18 cellular contexts compared by ENCODE assay signal in the genomic region with DNA sequence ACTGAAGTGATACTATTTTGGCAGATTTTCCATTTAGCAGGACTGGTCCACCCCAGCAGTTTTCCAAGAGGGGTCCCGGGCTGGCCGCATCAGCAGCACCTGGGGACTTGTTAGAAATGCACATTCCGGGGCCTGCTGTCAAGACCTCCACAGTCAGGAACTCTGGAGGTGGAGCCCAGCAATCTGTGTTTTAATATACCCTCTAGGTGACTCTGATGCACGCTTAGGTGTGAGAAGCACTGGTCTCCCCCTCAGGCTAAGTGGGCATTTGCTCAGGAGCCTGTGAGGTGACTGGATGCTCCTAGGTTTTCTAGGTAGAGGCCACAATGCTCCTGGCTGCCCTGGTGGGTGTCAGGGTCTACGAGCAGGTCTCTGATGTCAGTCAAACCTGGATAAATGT.
DNase-seq lines count a peak whose midpoint lies in the region; ATAC-seq and TF ChIP-seq lines count a peak whose summit lies in the region.
"Had no signal": no experiment of that assay in that cellular context is flagged by ENCODE, and none has a peak within 500 bp of the region (broad histone marks: within the 10 kb centered on the region; RNA-seq: fewer than 3 reads in every experiment).

No MANE protein-coding gene starts in this region.

- H3K27ac ChIP-seq in BLaER1 (no peak overlapping the region), foreskin keratinocyte (no peak overlapping the region), neural cell (ENCODE audit: low read length) (peak overlapping the region; percentile 96)
- H3K27ac ChIP-seq: HL-60 had no signal

- H3K4me2 ChIP-seq in BLaER1 (peak overlapping the region; percentile 69), neural cell (ENCODE audit: low read length) (no peak overlapping the region)

- H4K20me1 ChIP-seq in BLaER1 (no peaks in the 10 kb centered on the region), neural cell (ENCODE audit: insufficient read depth) (no peaks in the 10 kb centered on the region)

- H3K4me1 ChIP-seq in BLaER1: peaks cover 66% of the 10 kb centered on the region
- H3K4me1 ChIP-seq in foreskin keratinocyte: peaks cover 25% of the 10 kb centered on the region

- TF ChIP-seq CTCF in WTC11 (IDR thresholded peaks at IDR 0.05) (no peak), foreskin keratinocyte (conservative IDR thresholded peaks at IDR 0.05) (no peak), neural cell (IDR thresholded peaks at IDR 0.05; ENCODE audit: poor library complexity, severe bottlenecking) (no peak)

- H3K79me2 ChIP-seq in neural cell (replicated peaks; ENCODE audit: insufficient read depth, low read length): no peaks in the 10 kb centered on the region

- H2AFZ ChIP-seq in neural cell (ENCODE audit: low read depth, low read length): no peak overlapping the region

- H3K4me3 ChIP-seq in BLaER1: no peak overlapping the region
- peak overlapping the region; percentile 29 for H3K4me3 ChIP-seq in neural cell (ENCODE audit: low read length)
- H3K4me3 ChIP-seq: HAP-1 had no signal

- CTCF ChIA-PET in WTC11 (lab: Charles Lee): interaction anchor here (1.2 to 1.4 kb wide), 2 partner anchors 14 to 272 kb away, joined by 7 to 8 read pairs; no protein-coding TSS in a partner anchor

- no peak for TF ChIP-seq EP300 in neural cell (conservative IDR thresholded peaks at IDR 0.05; ENCODE audit: poor library complexity, severe bottlenecking)

- H3K27me3 ChIP-seq in BLaER1 (no peaks in the 10 kb centered on the region), foreskin keratinocyte (no peaks in the 10 kb centered on the region), neural cell (ENCODE audit: insufficient read depth, low read depth, low read length) (no peaks in the 10 kb centered on the region)

- no peaks in the 10 kb centered on the region for H3K36me3 ChIP-seq in BLaER1
- no peaks in the 10 kb centered on the region for H3K36me3 ChIP-seq in neural cell (ENCODE audit: insufficient read depth, low read length)
- H3K36me3 ChIP-seq: HAP-1 had no signal

- H3K9me3 Mint-ChIP-seq in WTC11: no peaks in the 10 kb centered on the region
- H3K9me3 Mint-ChIP-seq: CD14-positive monocyte had no signal

- H3F3A ChIP-seq in neural cell (ENCODE audit: insufficient read depth, low read length, poor library complexity, severe bottlenecking): no peaks in the 10 kb centered on the region

- H3K9me2 ChIP-seq in neural cell (ENCODE audit: insufficient read depth, low read length): no peaks in the 10 kb centered on the region

- no peak overlapping the region for H3K27ac Mint-ChIP-seq in WTC11

- H3K9me3 ChIP-seq in BLaER1 (no peaks in the 10 kb centered on the region), neural cell (ENCODE audit: low read length) (no peaks in the 10 kb centered on the region)
- H3K9me3 ChIP-seq: HAP-1 had no signal

- DNase-seq in WTC11 (ENCODE audit: low spot score) (no peak), foreskin keratinocyte (no peak), midbrain (lab: John Stamatoyannopoulos, UW) (no peak)
- no peak for DNase-seq in activated effector memory CD4-positive, alpha-beta T cell treated with Interleukin-2 at 50 U/mL for 16 hours
- DNase-seq: COR-L47, DMS153, KG1, NCI-H1048, NCI-H2081 treated with DMSO at 0.1 percent for 48 hours, NCI-H524 treated with DMSO at 0.1 percent for 48 hours, PC-3 had no signal

- H3K4me1 Mint-ChIP-seq in WTC11: peaks cover 4% of the 10 kb centered on the region; the same call in 1 of the 2 replicates

- POLR2A ChIA-PET in WTC11 (lab: Charles Lee): no interaction called here

- H3K4me3 Mint-ChIP-seq in WTC11: no peak overlapping the region
- H3K4me3 Mint-ChIP-seq: CD14-positive monocyte had no signal

- ATAC-seq in WTC11 (peak; percentile 14; the same call in 1 of the 2 replicates), foreskin keratinocyte (peak; percentile 12), GM21367 (IDR thresholded peaks at IDR 0.05; ENCODE audit: unreplicated experiment) (no peak), HG02870 (IDR thresholded peaks at IDR 0.05; ENCODE audit: unreplicated experiment) (no peak)
- ATAC-seq: PC-3 had no signal

- H3K36me3 Mint-ChIP-seq in WTC11: peaks cover 18% of the 10 kb centered on the region
- H3K36me3 Mint-ChIP-seq: CD14-positive monocyte had no signal

- H3K27me3 Mint-ChIP-seq in WTC11 (ENCODE audit: low read depth): no peaks in the 10 kb centered on the region

- H3K9ac ChIP-seq in BLaER1 (no peak overlapping the region), neural cell (ENCODE audit: low read length) (peak overlapping the region; percentile 73)

- no peak for TF ChIP-seq RAD21 in neural cell (conservative IDR thresholded peaks at IDR 0.05)

TF ChIP-seq in WTC11, 78 proteins besides CTCF, POLR2A, EP300 and RAD21:
- TF ChIP-seq MLX (CRISPR knock-in tag; IDR thresholded peaks at IDR 0.05): no peak
- TF ChIP-seq IRF2 (CRISPR knock-in tag; IDR thresholded peaks at IDR 0.05; ENCODE audit: borderline replicate concordance, low read depth): no peak

TF ChIP-seq in neural cell, 6 proteins besides CTCF, POLR2A, EP300 and RAD21:
- TF ChIP-seq MXI1 (conservative IDR thresholded peaks at IDR 0.05; ENCODE audit: poor library complexity, severe bottlenecking) (no peak), EZH2 (IDR thresholded peaks at IDR 0.05; ENCODE audit: borderline replicate concordance, insufficient read depth, low read length, poor library complexity, severe bottlenecking) (no peak), TAF1 (IDR thresholded peaks at IDR 0.05; ENCODE audit: low read depth) (no peak), POLR2AphosphoS5 (IDR thresholded peaks at IDR 0.05) (no peak), SMC3 (conservative IDR thresholded peaks at IDR 0.05; ENCODE audit: poor library complexity) (no peak)
- TF ChIP-seq, protein P1, sequence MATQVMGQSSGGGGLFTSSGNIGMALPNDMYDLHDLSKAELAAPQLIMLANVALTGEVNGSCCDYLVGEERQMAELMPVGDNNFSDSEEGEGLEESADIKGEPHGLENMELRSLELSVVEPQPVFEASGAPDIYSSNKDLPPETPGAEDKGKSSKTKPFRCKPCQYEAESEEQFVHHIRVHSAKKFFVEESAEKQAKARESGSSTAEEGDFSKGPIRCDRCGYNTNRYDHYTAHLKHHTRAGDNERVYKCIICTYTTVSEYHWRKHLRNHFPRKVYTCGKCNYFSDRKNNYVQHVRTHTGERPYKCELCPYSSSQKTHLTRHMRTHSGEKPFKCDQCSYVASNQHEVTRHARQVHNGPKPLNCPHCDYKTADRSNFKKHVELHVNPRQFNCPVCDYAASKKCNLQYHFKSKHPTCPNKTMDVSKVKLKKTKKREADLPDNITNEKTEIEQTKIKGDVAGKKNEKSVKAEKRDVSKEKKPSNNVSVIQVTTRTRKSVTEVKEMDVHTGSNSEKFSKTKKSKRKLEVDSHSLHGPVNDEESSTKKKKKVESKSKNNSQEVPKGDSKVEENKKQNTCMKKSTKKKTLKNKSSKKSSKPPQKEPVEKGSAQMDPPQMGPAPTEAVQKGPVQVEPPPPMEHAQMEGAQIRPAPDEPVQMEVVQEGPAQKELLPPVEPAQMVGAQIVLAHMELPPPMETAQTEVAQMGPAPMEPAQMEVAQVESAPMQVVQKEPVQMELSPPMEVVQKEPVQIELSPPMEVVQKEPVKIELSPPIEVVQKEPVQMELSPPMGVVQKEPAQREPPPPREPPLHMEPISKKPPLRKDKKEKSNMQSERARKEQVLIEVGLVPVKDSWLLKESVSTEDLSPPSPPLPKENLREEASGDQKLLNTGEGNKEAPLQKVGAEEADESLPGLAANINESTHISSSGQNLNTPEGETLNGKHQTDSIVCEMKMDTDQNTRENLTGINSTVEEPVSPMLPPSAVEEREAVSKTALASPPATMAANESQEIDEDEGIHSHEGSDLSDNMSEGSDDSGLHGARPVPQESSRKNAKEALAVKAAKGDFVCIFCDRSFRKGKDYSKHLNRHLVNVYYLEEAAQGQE (IDR thresholded peaks at IDR 0.05; ENCODE audit: borderline replicate concordance): no peak

Comparison
In these comparisons a context has a peak if more than half of its experiments do, and no peak if none do; other contexts are left out.
1. ATAC-seq: peak in WTC11 (single experiment) and foreskin keratinocyte (single experiment); none in GM21367 (single experiment) and HG02870 (single experiment).